In genomic region chr1:43388021-43388575, GRCh38 we compare ENCODE assay signal across 8 cellular contexts. TPM values are rescaled to one million over a fixed set of nuclear protein-coding genes. Genes with fewer than 3 reads are reported as not detected.
DNase-seq lines count a peak whose midpoint lies in the region; ATAC-seq, FAIRE-seq and TF ChIP-seq lines count a peak whose summit lies in the region.

No MANE protein-coding gene starts in this region.

- TF ChIP-seq POLR2A in esophagus muscularis mucosa (IDR thresholded peaks at IDR 0.05; ENCODE audit: low read depth): no peak

- CTCF ChIA-PET in T-cell (lab: Charles Lee): interaction anchor here in 1 of 2 donors (0.6 kb wide), 1 partner anchor 225 kb away, joined by 3 read pairs; no protein-coding TSS in a partner anchor

- POLR2A ChIA-PET in T-cell (lab: Charles Lee): interaction anchor here in 1 of 2 donors (1.5 kb wide), 1 partner anchor 30 kb away, joined by 5 read pairs; the partner anchor contains the start of gene CDC20

- peak overlapping the region in 3 of 4 donors; percentile 81 to 92 (median 90) for H3K4me3 ChIP-seq in esophagus muscularis mucosa
- peak overlapping the region in 2 of 3 donors; percentile 93 to 94 for H3K4me3 ChIP-seq in skeletal muscle tissue (ENCODE audit: low read length in 3 of 3)

- H3K4me1 Mint-ChIP-seq in T-helper 1 cell treated with Interleukin-12 subunit alpha and Interleukin-12 subunit beta and Interleukin-4 antibody, amounts not matched to agents 30 μg/mL and 1 μg/mL, for 36 hours (ENCODE audit: low read depth): peaks cover 30% of the 10 kb centered on the region
- peaks cover 48 to 62% (median 51%) of the 10 kb centered on the region in 3 donors for H3K4me1 Mint-ChIP-seq in T-cell

- ATAC-seq in T-cell (replicated peaks in 1 of 4) (no peak), GM19467 (IDR thresholded peaks at IDR 0.05; ENCODE audit: unreplicated experiment) (no peak), left ventricle myocardium superior (no peak)

- H3K36me3 Mint-ChIP-seq in T-helper 1 cell treated with Interleukin-12 subunit alpha and Interleukin-12 subunit beta and Interleukin-4 antibody, amounts not matched to agents 30 μg/mL and 1 μg/mL, for 36 hours (ENCODE audit: low read depth): peaks cover 25% of the 10 kb centered on the region
- H3K36me3 Mint-ChIP-seq in T-cell: peaks cover 43% of the 10 kb centered on the region

- DNase-seq in T-helper 1 cell (no peak), T-cell (no peak), esophagus muscularis mucosa (ENCODE audit: extremely low spot score) (no peak), left ventricle myocardium superior (no peak), urothelium cell line (ENCODE audit: low spot score) (no peak)

- H3K27me3 Mint-ChIP-seq in T-helper 1 cell treated with Interleukin-12 subunit alpha and Interleukin-12 subunit beta and Interleukin-4 antibody, amounts not matched to agents 30 μg/mL and 1 μg/mL, for 36 hours (ENCODE audit: low read depth): no peaks in the 10 kb centered on the region
- H3K27me3 Mint-ChIP-seq in T-cell: no peaks in the 10 kb centered on the region

- no peak for TF ChIP-seq CTCF in esophagus muscularis mucosa (IDR thresholded peaks at IDR 0.05)

- H3K9me3 ChIP-seq in esophagus muscularis mucosa (no peaks in the 10 kb centered on the region), skeletal muscle tissue (ENCODE audit: control insufficient read depth in 3 of 3, low read length in 3 of 3) (no peaks in the 10 kb centered on the region)

- H3K27ac ChIP-seq in esophagus muscularis mucosa (replicated peaks in 1 of 4) (no peak overlapping the region), skeletal muscle tissue (ENCODE audit: low read depth, low read length) (no peak overlapping the region)

- H3K27ac Mint-ChIP-seq in T-helper 1 cell treated with Interleukin-12 subunit alpha and Interleukin-12 subunit beta and Interleukin-4 antibody, amounts not matched to agents 30 μg/mL and 1 μg/mL, for 36 hours: no peak overlapping the region
- peak overlapping the region; percentile 61 to 62 for H3K27ac Mint-ChIP-seq in T-cell

- H3K9me3 Mint-ChIP-seq in T-helper 1 cell treated with Interleukin-12 subunit alpha and Interleukin-12 subunit beta and Interleukin-4 antibody, amounts not matched to agents 30 μg/mL and 1 μg/mL, for 36 hours: no peaks in the 10 kb centered on the region
- no peaks in the 10 kb centered on the region for H3K9me3 Mint-ChIP-seq in T-cell

- peak overlapping the region; percentile 100 for H3K4me3 Mint-ChIP-seq in T-helper 1 cell treated with Interleukin-12 subunit alpha and Interleukin-12 subunit beta and Interleukin-4 antibody, amounts not matched to agents 30 μg/mL and 1 μg/mL, for 36 hours
- H3K4me3 Mint-ChIP-seq in T-cell: peak overlapping the region; percentile 100

- peak overlapping the region; percentile 23 to 97 (median 95) for H3K9ac ChIP-seq in skeletal muscle tissue (ENCODE audit: low read depth in 1 of 3, low read length in 3 of 3)

- FAIRE-seq in urothelium cell line (lab: Jason Lieb, UNC): no peak

- H3K27me3 ChIP-seq in esophagus muscularis mucosa (no peaks in the 10 kb centered on the region), skeletal muscle tissue (ENCODE audit: control insufficient read depth in 3 of 3, insufficient read depth in 3 of 3, low read length in 3 of 3) (no peaks in the 10 kb centered on the region)

- TF ChIP-seq EP300 in esophagus muscularis mucosa (IDR thresholded peaks at IDR 0.05): no peak

- peaks cover 35 to 47% (median 42%) of the 10 kb centered on the region in 4 donors for H3K36me3 ChIP-seq in esophagus muscularis mucosa
- H3K36me3 ChIP-seq in skeletal muscle tissue (ENCODE audit: control insufficient read depth in 3 of 3, insufficient read depth in 3 of 3, low read length in 3 of 3): peaks cover 36 to 47% (median 41%) of the 10 kb centered on the region in 3 donors

- intact Hi-C loops in esophagus muscularis mucosa (cut with DNase I): no loop called here
- intact Hi-C loops in left ventricle myocardium superior (cut with micrococcal nuclease): no loop called here

- WGBS in esophagus muscularis mucosa: 82% methylated on average over 4 of the region's 4 CpGs

- H3K4me1 ChIP-seq in esophagus muscularis mucosa (peaks cover 24 to 40% (median 30%) of the 10 kb centered on the region in 4 donors), skeletal muscle tissue (ENCODE audit: control insufficient read depth in 3 of 3, insufficient read depth in 3 of 3, low read length in 3 of 3) (peaks cover 22 to 28% (median 25%) of the 10 kb centered on the region in 3 donors)

RNA-seq across cellular contexts. Expression of gene MED8, which starts 1.5 kb away (rescaled TPM):
- total RNA-seq in T-cell: 10 to 100 TPM; 11.4 to 32.9 (median 29.5) TPM
- 10 to 100 TPM; 27.6 to 34.1 (median 32.0) TPM for total RNA-seq in esophagus muscularis mucosa
- total RNA-seq in skeletal muscle tissue: 34.4 TPM
- total RNA-seq in left ventricle myocardium superior: 16.0 TPM

RNA-seq across cellular contexts. Expression of gene SZT2, which starts 1.6 kb away (rescaled TPM):
- total RNA-seq in T-cell: 100 to 1,000 TPM; 106 to 137 (median 130) TPM
- 10 to 100 TPM; 25.2 to 45.9 (median 31.3) TPM for total RNA-seq in esophagus muscularis mucosa
- total RNA-seq in skeletal muscle tissue: 21.4 TPM
- 27.0 TPM for total RNA-seq in left ventricle myocardium superior

RNA-seq across cellular contexts. Expression of gene ELOVL1, which starts 20.3 kb away (rescaled TPM):
- 10 to 100 TPM; 32.3 to 49.2 (median 45.1) TPM for total RNA-seq in T-cell
- 10 to 100 TPM; 25.7 to 63.2 (median 49.1) TPM for total RNA-seq in esophagus muscularis mucosa
- 13.0 TPM for total RNA-seq in skeletal muscle tissue
- total RNA-seq in left ventricle myocardium superior: 30.2 TPM

RNA-seq across cellular contexts. Expression of gene CDC20, which starts 29.3 kb away (rescaled TPM):
- 1 to 10 TPM in 4 of 5 donors, under 1 TPM in 1; 0.88 to 2.8 (median 1.9) TPM for total RNA-seq in T-cell
- total RNA-seq in esophagus muscularis mucosa: 1 to 10 TPM in 1 of 4 donors, under 1 TPM in 1, not detected in 2; 0.42 to 1.7 TPM
- total RNA-seq in skeletal muscle tissue: 6.8 TPM
- 1.3 TPM for total RNA-seq in left ventricle myocardium superior

RNA-seq across cellular contexts. Expression of gene MPL, which starts 50.5 kb away (rescaled TPM):
- total RNA-seq in T-cell (under 1 TPM in 3 of 5 donors, not detected in 2; 0.26 to 0.63 (median 0.61) TPM), esophagus muscularis mucosa (under 1 TPM in 2 of 4 donors, not detected in 2; 0.13 to 0.63 TPM), skeletal muscle tissue (not detected), left ventricle myocardium superior (0.40 TPM)
